31 cellular contexts compared by ENCODE assay signal in genomic region chrX:34659575-34659974, GRCh38. TPM values are rescaled to one million over a fixed set of nuclear protein-coding genes. Genes with fewer than 3 reads are reported as not detected.
"Had no signal": no experiment of that assay in that cellular context is flagged by ENCODE, and none has a peak within 500 bp of the region (broad histone marks: within the 10 kb centered on the region; RNA-seq: fewer than 3 reads in every experiment).

No MANE protein-coding gene starts in this region.

- H3K36me3 ChIP-seq: Peyer's patch, SJSA1 had no signal

- H3K4me1 Mint-ChIP-seq: brain had no signal

- H3K27me3 ChIP-seq: Peyer's patch, SJSA1 had no signal

- DNase-seq: activated CD4-positive, alpha-beta memory T cell treated with anti-CD3 and anti-CD28 coated beads for 36 hours; activated CD4-positive, alpha-beta T cell treated with anti-CD3 and anti-CD28 coated beads for 4 hours; activated CD4-positive, alpha-beta T cell treated with anti-CD3 and anti-CD28 coated beads, Interleukin-2, amount 50 U/mL, for 1 hour; activated CD4-positive, CD25-positive, alpha-beta regulatory T cell treated with anti-CD3 and anti-CD28 coated beads, Interleukin-2, amount 50 U/mL, for 72 hours; activated CD8-positive, alpha-beta memory T cell treated with anti-CD3 and anti-CD28 coated beads, Interleukin-2, amount 50 U/mL, for 4 hours; activated gamma-delta T cell treated with Interleukin-2 at 50 U/mL for 16 hours; activated naive CD4-positive, alpha-beta T cell treated with anti-CD3 and anti-CD28 coated beads for 36 hours; activated T-cell treated with anti-CD3 and anti-CD28 coated beads for 4 hours; activated T-cell treated with anti-CD3 and anti-CD28 coated beads, Interleukin-2, amount 50 U/mL, for 4 hours; anterior cingulate cortex; caudate nucleus; cerebellar nuclear complex; NCI-H1105; NCI-H1417 treated with DMSO at 0.1 percent for 48 hours; NCI-H187 treated with DMSO at 0.1 percent for 48 hours; NCI-H2081; NCI-H226; NCI-H526; NCI-H748 treated with DMSO at 0.1 percent for 48 hours; NK-92 treated with Interleukin-12 subunit alpha and Interleukin-12 subunit beta, amount 100 ng/mL, for 24 hours; PC-3; Peyer's patch; RPMI8226; SHP77 treated with DMSO at 0.1 percent for 48 hours; SK-N-SH had no signal

- ATAC-seq: activated naive CD4-positive, alpha-beta T cell treated with anti-CD3 and anti-CD28 coated beads, Interleukin-2, amount 50 U/mL, for 72 hours; activated T-cell treated with anti-CD3 and anti-CD28 coated beads, Interleukin-2, amount 50 U/mL, for 4 hours; PC-3 had no signal

- H3K4me3 Mint-ChIP-seq: activated CD4-positive, alpha-beta memory T cell treated with anti-CD3 and anti-CD28 coated beads for 36 hours; activated naive CD4-positive, alpha-beta T cell treated with anti-CD3 and anti-CD28 coated beads for 36 hours; activated T-cell treated with anti-CD3 and anti-CD28 coated beads, Interleukin-2, amount 50 U/mL, for 4 hours; activated T-helper 1 cell treated with anti-CD3 and anti-CD28 coated beads, Interleukin-12 subunit alpha, Interleukin-12 subunit beta, Interleukin-2, Interleukin-4 antibody, amounts not matched to agents 30 ng/mL and 10 ng/mL and 1 ng/mL, durations not matched to agents 14 hours and 24 hours and 36 hours; T-helper 1 cell treated with Interleukin-12 subunit alpha and Interleukin-12 subunit beta and Interleukin-4 antibody, amounts not matched to agents 30 μg/mL and 1 μg/mL, for 36 hours; T-helper 2 cell treated with Interferon-gamma antibody and Interleukin-4, amounts not matched to agents 5 μg/mL and 100 μg/mL, for 36 hours had no signal

- H3K9ac ChIP-seq: SK-N-SH had no signal

- H3K9me3 Mint-ChIP-seq: activated naive CD4-positive, alpha-beta T cell treated with anti-CD3 and anti-CD28 coated beads for 36 hours; activated T-cell treated with anti-CD3 and anti-CD28 coated beads, Interleukin-2, amount 50 U/mL, for 4 hours; activated T-helper 1 cell treated with anti-CD3 and anti-CD28 coated beads, Interleukin-12 subunit alpha, Interleukin-12 subunit beta, Interleukin-2, Interleukin-4 antibody, amounts not matched to agents 30 ng/mL and 10 ng/mL and 1 ng/mL, durations not matched to agents 14 hours and 24 hours and 36 hours; T-helper 1 cell treated with Interleukin-12 subunit alpha and Interleukin-12 subunit beta and Interleukin-4 antibody, amounts not matched to agents 30 μg/mL and 1 μg/mL, for 36 hours; T-helper 2 cell treated with Interferon-gamma antibody and Interleukin-4, amounts not matched to agents 5 μg/mL and 100 μg/mL, for 36 hours had no signal

- H3K9me3 ChIP-seq: Peyer's patch, SJSA1, SK-N-SH had no signal

- H3K36me3 Mint-ChIP-seq: brain had no signal

- H3K27ac Mint-ChIP-seq: activated CD4-positive, alpha-beta memory T cell treated with anti-CD3 and anti-CD28 coated beads for 36 hours; activated naive CD4-positive, alpha-beta T cell treated with anti-CD3 and anti-CD28 coated beads for 36 hours; activated naive CD4-positive, alpha-beta T cell treated with anti-CD3 and anti-CD28 coated beads, Interleukin-2, amount 50 U/mL, for 72 hours; activated T-helper 1 cell treated with anti-CD3 and anti-CD28 coated beads, Interleukin-12 subunit alpha, Interleukin-12 subunit beta, Interleukin-2, Interleukin-4 antibody, amounts not matched to agents 30 ng/mL and 10 ng/mL and 1 ng/mL, durations not matched to agents 14 hours and 24 hours and 36 hours; brain; T-helper 1 cell treated with Interleukin-12 subunit alpha and Interleukin-12 subunit beta and Interleukin-4 antibody, amounts not matched to agents 30 μg/mL and 1 μg/mL, for 36 hours; T-helper 2 cell treated with Interferon-gamma antibody and Interleukin-4, amounts not matched to agents 5 μg/mL and 100 μg/mL, for 36 hours had no signal

- H3K4me1 ChIP-seq: Peyer's patch, SJSA1 had no signal

- H3K4me3 ChIP-seq: Peyer's patch, SJSA1 had no signal

RNA-seq across cellular contexts. Expression of gene TMEM47, which starts 2.5 kb away (rescaled TPM):
- total RNA-seq: activated CD4-positive, alpha-beta memory T cell treated with anti-CD3 and anti-CD28 coated beads for 36 hours; activated naive CD4-positive, alpha-beta T cell treated with anti-CD3 and anti-CD28 coated beads for 36 hours; activated naive CD4-positive, alpha-beta T cell treated with anti-CD3 and anti-CD28 coated beads, Interleukin-2, amount 50 U/mL, for 72 hours; activated T-helper 1 cell treated with anti-CD3 and anti-CD28 coated beads, Interleukin-12 subunit alpha, Interleukin-12 subunit beta, Interleukin-2, Interleukin-4 antibody, amounts not matched to agents 30 ng/mL and 10 ng/mL and 1 ng/mL, durations not matched to agents 14 hours and 24 hours and 36 hours had no signal
